ENCODE assay signal across 8 cellular contexts in genomic region chr5:785181-785705, GRCh38. TPM values are rescaled to one million over a fixed set of nuclear protein-coding genes. Genes with fewer than 3 reads are reported as not detected.
DNase-seq lines count a peak whose midpoint lies in the region; ATAC-seq and TF ChIP-seq lines count a peak whose summit lies in the region.
"Not testable (repeated sequence)": the region's sequence is repeated elsewhere in the genome, so short reads cannot be mapped to it uniquely, and the experiment has no call there.

No MANE protein-coding gene starts in this region.

- TF ChIP-seq CTCF in PC-9 (conservative IDR thresholded peaks at IDR 0.05); mucosa of descending colon (IDR thresholded peaks at IDR 0.05): not testable (repeated sequence)

- peak overlapping the region; percentile 38 for H3K27ac ChIP-seq in CD4-positive, alpha-beta memory T cell (ENCODE audit: low read depth, low read length)
- H3K27ac ChIP-seq in PC-9: not testable (repeated sequence)

- DNase-seq in CD4-positive, alpha-beta memory T cell: peak in 2 of 5 donors; percentile 15 to 17
- not testable (repeated sequence) for DNase-seq in PC-9; activated naive CD4-positive, alpha-beta T cell treated with anti-CD3 and anti-CD28 coated beads, Interleukin-2, amount 50 U/mL, for 72 hours (ENCODE audit: low spot score in 2 of 2); stimulated activated naive B cell treated with anti-CD40 and anti-IgM and Interleukin-4, amounts not matched to agents 10 μg/mL and 1 μg/mL and 100 μg/mL, for 72 hours
- DNase-seq in germinal center (ENCODE audit: low spot score): peak; percentile 0
- DNase-seq in mucosa of descending colon: peak in 1 of 3 donors; percentile 49

- H3K27ac Mint-ChIP-seq in CD4-positive, alpha-beta memory T cell: peak overlapping the region in 1 of 7 donors; percentile 68
- not testable (repeated sequence) for H3K27ac Mint-ChIP-seq in activated naive CD4-positive, alpha-beta T cell treated with anti-CD3 and anti-CD28 coated beads, Interleukin-2, amount 50 U/mL, for 72 hours; stimulated activated naive B cell treated with anti-CD40 and anti-IgM and Interleukin-4, amounts not matched to agents 10 μg/mL and 1 μg/mL and 100 μg/mL, for 72 hours

- CTCF ChIA-PET in CD4-positive, alpha-beta memory T cell (lab: Charles Lee; ENCODE audit: partially characterized antibody); PC-9 (lab: Charles Lee): not testable (repeated sequence)

- H3K9me2 ChIP-seq in PC-9 (ENCODE audit: insufficient read depth): not testable (repeated sequence)

- H3F3A ChIP-seq in PC-9 (ENCODE audit: insufficient read depth, low read depth): not testable (repeated sequence)

- H3K4me2 ChIP-seq in PC-9: peak overlapping the region; percentile 71

- POLR2A ChIA-PET in CD4-positive, alpha-beta memory T cell (lab: Charles Lee; ENCODE audit: partially characterized antibody); PC-9 (lab: Charles Lee; ENCODE audit: unreplicated experiment): not testable (repeated sequence)

- not testable (repeated sequence) for H3K4me1 ChIP-seq in CD4-positive, alpha-beta memory T cell (ENCODE audit: insufficient read depth, low read length); PC-9 (replicated peaks; ENCODE audit: insufficient read depth); mucosa of descending colon (ENCODE audit: low read depth)

- not testable (repeated sequence) for H4K20me1 ChIP-seq in PC-9 (ENCODE audit: insufficient read depth)

- not testable (repeated sequence) for H3K4me1 Mint-ChIP-seq in CD4-positive, alpha-beta memory T cell
- H3K4me1 Mint-ChIP-seq in stimulated activated naive B cell treated with anti-CD40 and anti-IgM and Interleukin-4, amounts not matched to agents 10 μg/mL and 1 μg/mL and 100 μg/mL, for 72 hours: peaks cover 6 to 14% of the 10 kb centered on the region in 2 donors

- H3K27me3 ChIP-seq in CD4-positive, alpha-beta memory T cell (ENCODE audit: insufficient read depth, low read length): not testable (repeated sequence)
- H3K27me3 ChIP-seq in PC-9 (ENCODE audit: insufficient read depth, low read depth): peaks cover 46% of the 10 kb centered on the region

- intact Hi-C loops in CD4-positive, alpha-beta memory T cell (cut with micrococcal nuclease): loop anchor here (2.0 kb wide), 2 partner anchors 26 to 108 kb away; partner anchors contain the start of genes BRD9 and TRIP13
- intact Hi-C loops in PC-9 (cut with micrococcal nuclease; ENCODE audit: unreplicated experiment): loop anchor here (2.0 kb wide), 1 partner anchor 26 kb away; no protein-coding TSS in a partner anchor
- intact Hi-C loops in mucosa of descending colon (cut with DNase I, micrococcal nuclease): not testable (repeated sequence)

- not testable (repeated sequence) for H3K36me3 ChIP-seq in CD4-positive, alpha-beta memory T cell (ENCODE audit: insufficient read depth, low read length); PC-9 (ENCODE audit: low read depth); mucosa of descending colon (ENCODE audit: low read depth)

- H3K4me3 ChIP-seq in CD4-positive, alpha-beta memory T cell (ENCODE audit: low read length in 2 of 2): peak overlapping the region in 1 of 2 donors; percentile 38
- peak overlapping the region; percentile 68 for H3K4me3 ChIP-seq in PC-9
- not testable (repeated sequence) for H3K4me3 ChIP-seq in mucosa of descending colon

- not testable (repeated sequence) for BruUV-seq in PC-9 (replicated peaks; lab: Mats Ljungman, UMichigan)

- not testable (repeated sequence) for H3K27me3 Mint-ChIP-seq in CD4-positive, alpha-beta memory T cell
- H3K27me3 Mint-ChIP-seq in stimulated activated naive B cell treated with anti-CD40 and anti-IgM and Interleukin-4, amounts not matched to agents 10 μg/mL and 1 μg/mL and 100 μg/mL, for 72 hours: peaks cover 21 to 47% of the 10 kb centered on the region in 2 donors

- not testable (repeated sequence) for H3K9me3 ChIP-seq in CD4-positive, alpha-beta memory T cell (ENCODE audit: control insufficient read depth in 1 of 2, low read length in 2 of 2); PC-9 (ENCODE audit: insufficient read depth, low read depth); mucosa of descending colon

- H3K4me3 Mint-ChIP-seq in CD4-positive, alpha-beta memory T cell: peak overlapping the region; percentile 58 to 86 (median 72)
- H3K4me3 Mint-ChIP-seq in stimulated activated naive B cell treated with anti-CD40 and anti-IgM and Interleukin-4, amounts not matched to agents 10 μg/mL and 1 μg/mL and 100 μg/mL, for 72 hours: peak overlapping the region; percentile 84 to 87

- peak; percentile 10 for ATAC-seq in GM21447 (IDR thresholded peaks at IDR 0.05; ENCODE audit: unreplicated experiment)
- ATAC-seq in HG03342 (IDR thresholded peaks at IDR 0.05; ENCODE audit: unreplicated experiment): peak; percentile 8
- peak; percentile 36 to 38 for ATAC-seq in activated naive CD4-positive, alpha-beta T cell treated with anti-CD3 and anti-CD28 coated beads, Interleukin-2, amount 50 U/mL, for 72 hours
- ATAC-seq in mucosa of descending colon: peak; percentile 45
- ATAC-seq in stimulated activated naive B cell treated with anti-CD40 and anti-IgM and Interleukin-4, amounts not matched to agents 10 μg/mL and 1 μg/mL and 100 μg/mL, for 72 hours (replicated peaks): peak; percentile 24 to 44

- H3K79me2 ChIP-seq in PC-9 (ENCODE audit: low read depth): not testable (repeated sequence)

- H3K9me3 Mint-ChIP-seq in CD4-positive, alpha-beta memory T cell: peaks cover 2 to 18% (median 10%) of the 10 kb centered on the region in 8 donors
- H3K9me3 Mint-ChIP-seq in activated naive CD4-positive, alpha-beta T cell treated with anti-CD3 and anti-CD28 coated beads, Interleukin-2, amount 50 U/mL, for 72 hours; stimulated activated naive B cell treated with anti-CD40 and anti-IgM and Interleukin-4, amounts not matched to agents 10 μg/mL and 1 μg/mL and 100 μg/mL, for 72 hours: not testable (repeated sequence)

- peak overlapping the region; percentile 89; the same call in 1 of the 2 replicates for H2AFZ ChIP-seq in PC-9

- H3K36me3 Mint-ChIP-seq in CD4-positive, alpha-beta memory T cell; stimulated activated naive B cell treated with anti-CD40 and anti-IgM and Interleukin-4, amounts not matched to agents 10 μg/mL and 1 μg/mL and 100 μg/mL, for 72 hours: not testable (repeated sequence)
- H3K36me3 Mint-ChIP-seq in activated naive CD4-positive, alpha-beta T cell treated with anti-CD3 and anti-CD28 coated beads, Interleukin-2, amount 50 U/mL, for 72 hours: peaks cover 6 to 21% of the 10 kb centered on the region in 2 donors

RNA-seq across cellular contexts. Expression of gene ZDHHC11B, which starts 0.7 kb away (rescaled TPM):
- total RNA-seq in CD4-positive, alpha-beta memory T cell: 1 to 10 TPM; 8.0 to 8.1 TPM
- under 1 TPM in 1 of 2 donors, not detected in 1; 0.75 TPM for polyA plus RNA-seq in CD4-positive, alpha-beta memory T cell
- total RNA-seq in PC-9 (2021): 0.41 TPM in 1 of 2 replicates, not detected in the other
- 1 to 10 TPM in 1 of 2 donors, not detected in 1; 1.4 TPM for total RNA-seq in activated naive CD4-positive, alpha-beta T cell treated with anti-CD3 and anti-CD28 coated beads, Interleukin-2, amount 50 U/mL, for 72 hours
- 1 to 10 TPM in 2 of 3 donors, under 1 TPM in 1; 0.41 to 6.4 (median 4.6) TPM for total RNA-seq in mucosa of descending colon
